In genomic region chr2:69816923-69817542, GRCh38 we compare ENCODE assay signal across 8 cellular contexts. TPM values are rescaled to one million over a fixed set of nuclear protein-coding genes. Genes with fewer than 3 reads are reported as not detected.
DNase-seq lines count a peak whose midpoint lies in the region; ATAC-seq and TF ChIP-seq lines count a peak whose summit lies in the region.

No MANE protein-coding gene starts in this region.

- no peaks in the 10 kb centered on the region for H3K27me3 Mint-ChIP-seq in glutamatergic neuron (ENCODE audit: unreplicated experiment)

- DNase-seq in cardiac muscle cell (ENCODE audit: low read depth in 1 of 2, low spot score in 1 of 2): peak; percentile 85 to 91
- DNase-seq in Right ventricle myocardium inferior (ENCODE audit: missing footprints): no peak
- DNase-seq in NCI-H1092 treated with DMSO at 0.1 percent for 48 hours (lab: John Stamatoyannopoulos, UW): peak; percentile 63
- peak; percentile 39 for DNase-seq in SK-N-SH
- DNase-seq in activated naive CD4-positive, alpha-beta T cell treated with anti-CD3 and anti-CD28 coated beads, Interleukin-2, amount 50 U/mL, for 16 hours: peak; percentile 71
- peak; percentile 60 for DNase-seq in glutamatergic neuron
- peak in 1 of 2 donors; percentile 44 for DNase-seq in psoas muscle
- DNase-seq in aorta: peak in 1 of 2 donors; percentile 74

- H3K27me3 ChIP-seq in cardiac muscle cell (no peaks in the 10 kb centered on the region), SK-N-SH (ENCODE audit: insufficient read depth) (no peaks in the 10 kb centered on the region), psoas muscle (ENCODE audit: insufficient read depth in 3 of 3, low read length in 2 of 3) (no peaks in the 10 kb centered on the region), aorta (ENCODE audit: control insufficient read depth in 1 of 2, insufficient read depth in 2 of 2, low read length in 1 of 2) (no peaks in the 10 kb centered on the region)

- peak; percentile 76 for TF ChIP-seq RAD21 in SK-N-SH (IDR thresholded peaks at IDR 0.05; ENCODE audit: low read length)

- WGBS in SK-N-SH (ENCODE audit: low lambda C conversion rate): 42% methylated on average over 3 of the region's 3 CpGs
- WGBS in psoas muscle, 3 donors: 19 to 24% (median 22%) methylated on average over 3 of the region's 3 CpGs
- WGBS in aorta, 2 donors: 26 to 28% methylated on average over 3 of the region's 3 CpGs

- H4K20me1 ChIP-seq in SK-N-SH (ENCODE audit: insufficient read depth): no peaks in the 10 kb centered on the region

- peak; percentile 88 for TF ChIP-seq CTCF in cardiac muscle cell (IDR thresholded peaks at IDR 0.05; ENCODE audit: low read depth, low read length)
- TF ChIP-seq CTCF in SK-N-SH (IDR thresholded peaks at IDR 0.05): peak; percentile 93
- peak; percentile 98 for TF ChIP-seq CTCF in glutamatergic neuron (IDR thresholded peaks at IDR 0.05; ENCODE audit: partially characterized antibody, unreplicated experiment)
- peak; percentile 96 for TF ChIP-seq CTCF in psoas muscle (IDR thresholded peaks at IDR 0.05)

- intact Hi-C loops in Right ventricle myocardium inferior (cut with DNase I): loop anchor here (1.0 to 10.0 kb wide), 3 partner anchors 75 to 252 kb away; partner anchors contain the start of gene ANXA4
- intact Hi-C loops in psoas muscle (cut with DNase I): loop anchor here (1.0 to 10.0 kb wide), 3 partner anchors 92 to 262 kb away; no protein-coding TSS in a partner anchor
- intact Hi-C loops in aorta (cut with DNase I): loop anchor here in 1 of 2 donors (1.0 kb wide), 1 partner anchor 93 kb away; no protein-coding TSS in a partner anchor

- H3K4me3 ChIP-seq in cardiac muscle cell (no peak overlapping the region), SK-N-SH (ENCODE audit: low read depth in 2 of 2, low read length in 1 of 2) (no peak overlapping the region; a peak in 1 of 4 replicates), psoas muscle (no peak overlapping the region), aorta (ENCODE audit: low read length in 2 of 2) (no peak overlapping the region)

- peaks cover 2% of the 10 kb centered on the region for H3K4me1 Mint-ChIP-seq in glutamatergic neuron (ENCODE audit: low read depth, unreplicated experiment)

- H3K4me1 ChIP-seq in cardiac muscle cell (ENCODE audit: low read depth) (peaks cover 14% of the 10 kb centered on the region), SK-N-SH (ENCODE audit: control insufficient read depth in 1 of 2, insufficient read depth in 2 of 2, low read depth in 1 of 2, low read length in 1 of 2) (peaks cover 0 to 3% of the 10 kb centered on the region in 2 experiments; a peak in 2 of 4 replicates), psoas muscle (no peaks in the 10 kb centered on the region), aorta (ENCODE audit: control insufficient read depth in 1 of 2, insufficient read depth in 2 of 2, low read length in 2 of 2) (no peaks in the 10 kb centered on the region)

- H3K27ac ChIP-seq in cardiac muscle cell: no peak overlapping the region
- H3K27ac ChIP-seq in SK-N-SH (ENCODE audit: low read depth in 2 of 2, low read length in 1 of 2): no peak overlapping the region
- no peak overlapping the region for H3K27ac ChIP-seq in psoas muscle
- no peak overlapping the region for H3K27ac ChIP-seq in aorta (ENCODE audit: low read depth in 1 of 2, low read length in 2 of 2)

- no peak overlapping the region for H3K4me2 ChIP-seq in SK-N-SH

- CTCF ChIA-PET in SK-N-SH (lab: Yijun Ruan, JAX): interaction anchor here (0.6 to 13.1 kb wide), 54 partner anchors 9 to 827 kb away, joined by 3 to 376 read pairs (median 4); partner anchors contain the start of genes AAK1, ANXA4, GMCL1 and SNRNP27

- no peak for TF ChIP-seq EP300 in SK-N-SH (IDR thresholded peaks at IDR 0.05; ENCODE audit: borderline replicate concordance in 1 of 2, low read depth in 1 of 2, low read length in 1 of 2)

- no peaks in the 10 kb centered on the region for H3K9me2 ChIP-seq in SK-N-SH

- no peak overlapping the region for H3K4me3 Mint-ChIP-seq in glutamatergic neuron (ENCODE audit: unreplicated experiment)

- H2AFZ ChIP-seq in SK-N-SH (ENCODE audit: low read depth): no peak overlapping the region

- POLR2A ChIA-PET in SK-N-SH (lab: Yijun Ruan, JAX): interaction anchor here (1.2 kb wide), 1 partner anchor 92 kb away, joined by 4 read pairs; no protein-coding TSS in a partner anchor

- ATAC-seq in Right ventricle myocardium inferior (no peak), psoas muscle (peak in 3 of 4 donors; percentile 74 to 90 (median 81)), aorta (ENCODE audit: low FRiP score) (peak; percentile 84)

- no peaks in the 10 kb centered on the region for H3F3A ChIP-seq in SK-N-SH (replicated peaks; ENCODE audit: insufficient read depth)

- no peaks in the 10 kb centered on the region for H3K79me2 ChIP-seq in SK-N-SH (ENCODE audit: insufficient read depth)

- no peaks in the 10 kb centered on the region for H3K9me3 Mint-ChIP-seq in glutamatergic neuron (ENCODE audit: unreplicated experiment)

- H3K9ac ChIP-seq in SK-N-SH: no peak overlapping the region

- no peak overlapping the region for H3K27ac Mint-ChIP-seq in glutamatergic neuron (ENCODE audit: unreplicated experiment)

- H3K9me3 ChIP-seq in cardiac muscle cell (ENCODE audit: low read depth) (no peaks in the 10 kb centered on the region), SK-N-SH (no peaks in the 10 kb centered on the region), psoas muscle (no peaks in the 10 kb centered on the region), aorta (ENCODE audit: control insufficient read depth, low read length) (no peaks in the 10 kb centered on the region)

- H3K36me3 ChIP-seq in cardiac muscle cell (no peaks in the 10 kb centered on the region), SK-N-SH (replicated peaks in 1 of 2; ENCODE audit: control insufficient read depth in 1 of 2, insufficient read depth in 2 of 2, low read length in 1 of 2) (peaks cover 29 to 40% of the 10 kb centered on the region in 2 experiments), psoas muscle (ENCODE audit: insufficient read depth in 1 of 2, low read depth in 1 of 2) (peaks cover 7 to 50% of the 10 kb centered on the region in 2 donors), aorta (ENCODE audit: control insufficient read depth in 1 of 2, insufficient read depth in 2 of 2, low read length in 1 of 2) (peaks cover 0 to 6% of the 10 kb centered on the region in 2 donors)

- no peaks in the 10 kb centered on the region for H3K36me3 Mint-ChIP-seq in glutamatergic neuron (ENCODE audit: unreplicated experiment)

TF ChIP-seq in SK-N-SH, 30 proteins besides CTCF, POLR2A, EP300 and RAD21:
- TF ChIP-seq SMC3 (IDR thresholded peaks at IDR 0.05; ENCODE audit: low read depth, low read length) (peak; percentile 91), FOSL2 (IDR thresholded peaks at IDR 0.05; ENCODE audit: borderline replicate concordance, low read depth) (no peak), NRF1 (IDR thresholded peaks at IDR 0.05; ENCODE audit: low read depth, low read length) (no peak), RFX5 (IDR thresholded peaks at IDR 0.05; ENCODE audit: low read length) (no peak), NFIC (IDR thresholded peaks at IDR 0.05; ENCODE audit: borderline replicate concordance) (no peak), RXRA (IDR thresholded peaks at IDR 0.05; ENCODE audit: borderline replicate concordance, low read depth) (no peak)
- TF ChIP-seq, protein P1, sequence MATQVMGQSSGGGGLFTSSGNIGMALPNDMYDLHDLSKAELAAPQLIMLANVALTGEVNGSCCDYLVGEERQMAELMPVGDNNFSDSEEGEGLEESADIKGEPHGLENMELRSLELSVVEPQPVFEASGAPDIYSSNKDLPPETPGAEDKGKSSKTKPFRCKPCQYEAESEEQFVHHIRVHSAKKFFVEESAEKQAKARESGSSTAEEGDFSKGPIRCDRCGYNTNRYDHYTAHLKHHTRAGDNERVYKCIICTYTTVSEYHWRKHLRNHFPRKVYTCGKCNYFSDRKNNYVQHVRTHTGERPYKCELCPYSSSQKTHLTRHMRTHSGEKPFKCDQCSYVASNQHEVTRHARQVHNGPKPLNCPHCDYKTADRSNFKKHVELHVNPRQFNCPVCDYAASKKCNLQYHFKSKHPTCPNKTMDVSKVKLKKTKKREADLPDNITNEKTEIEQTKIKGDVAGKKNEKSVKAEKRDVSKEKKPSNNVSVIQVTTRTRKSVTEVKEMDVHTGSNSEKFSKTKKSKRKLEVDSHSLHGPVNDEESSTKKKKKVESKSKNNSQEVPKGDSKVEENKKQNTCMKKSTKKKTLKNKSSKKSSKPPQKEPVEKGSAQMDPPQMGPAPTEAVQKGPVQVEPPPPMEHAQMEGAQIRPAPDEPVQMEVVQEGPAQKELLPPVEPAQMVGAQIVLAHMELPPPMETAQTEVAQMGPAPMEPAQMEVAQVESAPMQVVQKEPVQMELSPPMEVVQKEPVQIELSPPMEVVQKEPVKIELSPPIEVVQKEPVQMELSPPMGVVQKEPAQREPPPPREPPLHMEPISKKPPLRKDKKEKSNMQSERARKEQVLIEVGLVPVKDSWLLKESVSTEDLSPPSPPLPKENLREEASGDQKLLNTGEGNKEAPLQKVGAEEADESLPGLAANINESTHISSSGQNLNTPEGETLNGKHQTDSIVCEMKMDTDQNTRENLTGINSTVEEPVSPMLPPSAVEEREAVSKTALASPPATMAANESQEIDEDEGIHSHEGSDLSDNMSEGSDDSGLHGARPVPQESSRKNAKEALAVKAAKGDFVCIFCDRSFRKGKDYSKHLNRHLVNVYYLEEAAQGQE (IDR thresholded peaks at IDR 0.05; ENCODE audit: low read depth, low read length): no peak

RNA-seq across cellular contexts. Expression of gene GMCL1, which starts 12.4 kb away (rescaled TPM):
- total RNA-seq in cardiac muscle cell: 20.6 and 46.5 TPM in 2 replicates
- polyA plus RNA-seq in cardiac muscle cell: 13.2 and 22.8 TPM in 2 replicates
- total RNA-seq in Right ventricle myocardium inferior: 4.3 TPM
- 5.3 and 6.2 TPM in 2 replicates for polyA plus RNA-seq in SK-N-SH (2012; rRNA removed)
- 6.4 and 7.6 TPM in 2 replicates for polyA plus RNA-seq in SK-N-SH (2012; cell fraction: cytosol; rRNA removed)
- 6.2 and 8.9 TPM in 2 replicates for polyA plus RNA-seq in SK-N-SH (2012; cell fraction: nucleus; rRNA removed)
- 11.6 TPM for total RNA-seq in glutamatergic neuron (ENCODE audit: unreplicated experiment)
- 1 to 10 TPM; 3.0 to 4.1 (median 3.1) TPM for total RNA-seq in psoas muscle
- polyA plus RNA-seq in psoas muscle: 1 to 10 TPM; 1.3 to 2.9 (median 2.0) TPM
- 10 to 100 TPM; 16.1 to 16.9 TPM for total RNA-seq in aorta
- polyA plus RNA-seq in aorta: 10 to 100 TPM; 10.8 to 13.3 TPM
